14 cellular contexts compared by ENCODE assay signal in the genomic region with DNA sequence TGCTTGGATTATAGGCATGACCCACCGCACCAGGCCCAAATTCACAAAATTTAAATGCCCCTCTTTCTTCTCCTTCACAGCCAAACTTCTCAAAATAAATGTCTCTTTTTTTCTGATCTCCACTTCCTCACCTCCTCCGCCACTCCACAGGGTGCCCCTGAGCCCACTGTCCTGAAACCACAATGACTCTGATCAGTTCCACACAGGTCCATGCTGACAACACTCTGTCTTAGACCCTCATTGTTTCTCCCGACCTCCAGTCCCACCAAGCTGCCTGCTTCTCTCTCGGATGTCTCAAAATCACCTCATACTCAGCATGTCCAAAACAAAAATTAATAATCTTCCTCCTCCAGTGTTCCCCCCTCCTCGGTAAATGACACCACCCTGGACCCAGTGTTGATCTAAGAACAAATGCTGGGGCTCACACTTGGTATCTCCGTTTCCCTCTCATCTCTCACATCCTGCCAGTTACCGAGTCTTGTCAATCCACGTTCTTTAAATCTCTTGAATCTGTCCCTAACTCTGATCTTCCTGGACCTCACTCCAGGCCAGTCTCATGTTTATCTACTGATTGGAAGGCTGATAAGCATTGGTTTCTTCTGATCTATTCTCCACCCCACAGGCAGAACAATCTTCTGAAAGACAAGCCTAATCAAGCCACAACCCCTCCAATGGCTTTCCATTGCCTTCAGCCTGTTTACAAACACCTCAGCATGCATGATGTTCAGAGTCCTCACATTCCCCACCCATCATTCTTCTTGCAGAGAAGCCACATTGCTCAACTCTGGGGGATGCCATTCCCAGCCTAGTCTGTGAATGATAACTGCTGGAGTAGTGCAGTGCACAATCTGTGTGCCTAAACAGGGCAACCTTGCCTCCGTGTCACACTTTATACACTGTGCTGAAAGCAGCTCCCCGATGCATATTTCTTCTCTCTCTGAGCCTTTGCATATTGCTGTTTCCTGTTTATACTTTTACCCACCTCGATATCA. TPM values are rescaled to one million over a fixed set of nuclear protein-coding genes. Genes with fewer than 3 reads are reported as not detected.
DNase-seq lines count a peak whose midpoint lies in the region; ATAC-seq and TF ChIP-seq lines count a peak whose summit lies in the region.
"Had no signal": no experiment of that assay in that cellular context is flagged by ENCODE, and none has a peak within 500 bp of the region (broad histone marks: within the 10 kb centered on the region; RNA-seq: fewer than 3 reads in every experiment).

No MANE protein-coding gene starts in this region.

- DNase-seq in DND-41 (no peak), OCI-M2 (lab: John Stamatoyannopoulos, UW; ENCODE audit: unreplicated experiment) (no peak), sciatic nerve (ENCODE audit: low spot score) (no peak), iPS-NIHi11 (ENCODE audit: low spot score) (no peak), SKM-1 treated with dmso at 0.1 percent for 144 hours (lab: John Stamatoyannopoulos, UW; ENCODE audit: unreplicated experiment) (no peak)
- no peak for DNase-seq in central memory CD8-positive, alpha-beta T cell (ENCODE audit: low spot score in 2 of 2)
- DNase-seq: HCEC 1CT, left ventricle myocardium superior, MV-4-11 had no signal

- H2AFZ ChIP-seq in DND-41 (ENCODE audit: low read depth, low read length): peak overlapping the region; percentile 40; the same call in 1 of the 2 replicates

- peak overlapping the region; percentile 73 for H3K4me3 Mint-ChIP-seq in central memory CD8-positive, alpha-beta T cell

- H3K36me3 Mint-ChIP-seq in central memory CD8-positive, alpha-beta T cell (ENCODE audit: insufficient read depth): peaks cover 6% of the 10 kb centered on the region
- H3K36me3 Mint-ChIP-seq: CD14-positive monocyte had no signal

- no peaks in the 10 kb centered on the region for H3K79me2 ChIP-seq in DND-41 (ENCODE audit: insufficient read depth, low read length)

- H3K4me3 ChIP-seq in DND-41 (ENCODE audit: low read depth in 1 of 2, low read length in 2 of 2): no peak overlapping the region
- H3K4me3 ChIP-seq: skin epidermis, thoracic aorta had no signal

- intact Hi-C loops in sciatic nerve (cut with DNase I): no loop called here

- peak overlapping the region; percentile 96 for H3K27ac Mint-ChIP-seq in central memory CD8-positive, alpha-beta T cell (ENCODE audit: low read depth)

- no peaks in the 10 kb centered on the region for H3K27me3 Mint-ChIP-seq in central memory CD8-positive, alpha-beta T cell

- no peak for TF ChIP-seq CTCF in DND-41 (IDR thresholded peaks at IDR 0.05; ENCODE audit: borderline replicate concordance, extremely low read depth, low read length, poor library complexity, severe bottlenecking)

- no peaks in the 10 kb centered on the region for H3K36me3 ChIP-seq in DND-41 (ENCODE audit: insufficient read depth, low read length)
- H3K36me3 ChIP-seq: thoracic aorta had no signal

- H3K9me3 Mint-ChIP-seq in central memory CD8-positive, alpha-beta T cell: no peaks in the 10 kb centered on the region
- H3K9me3 Mint-ChIP-seq: CD14-positive monocyte had no signal

- no peaks in the 10 kb centered on the region for H4K20me1 ChIP-seq in DND-41 (ENCODE audit: insufficient read depth, low read length)

- H3K4me1 Mint-ChIP-seq in central memory CD8-positive, alpha-beta T cell: peaks cover 59% of the 10 kb centered on the region

- no peak overlapping the region for H3K27ac ChIP-seq in DND-41 (ENCODE audit: low read length)
- H3K27ac ChIP-seq: thoracic aorta had no signal

- H3K4me1 ChIP-seq in DND-41 (ENCODE audit: insufficient read depth, low read length): peaks cover 7% of the 10 kb centered on the region

- H3K27me3 ChIP-seq in DND-41 (ENCODE audit: insufficient read depth, low read length, poor library complexity): no peaks in the 10 kb centered on the region

- ATAC-seq in DND-41 (ENCODE audit: insufficient read depth, low read depth) (peak; percentile 37; the same call in 1 of the 3 replicates), GM19395 (IDR thresholded peaks at IDR 0.05; ENCODE audit: unreplicated experiment) (peak; percentile 62), HG03442 (IDR thresholded peaks at IDR 0.05; ENCODE audit: unreplicated experiment) (peak; percentile 38), sciatic nerve (no peak)
- ATAC-seq in central memory CD8-positive, alpha-beta T cell (replicated peaks; ENCODE audit: extremely low read depth, poor library complexity, severe bottlenecking): peak; percentile 68
- ATAC-seq: left ventricle myocardium superior had no signal

- H3K4me2 ChIP-seq in DND-41 (ENCODE audit: insufficient read depth, low read length): no peak overlapping the region

- H3K9me3 ChIP-seq in DND-41 (ENCODE audit: insufficient read depth, low read length, severe bottlenecking): no peaks in the 10 kb centered on the region
- H3K9me3 ChIP-seq: thoracic aorta had no signal

- no peak overlapping the region for H3K9ac ChIP-seq in DND-41 (ENCODE audit: low read depth, low read length)

RNA-seq across cellular contexts. Expression of a gene that starts 12.4 kb away (rescaled TPM):
- 77.8 TPM for total RNA-seq in sciatic nerve
